ENCODE assay signal across 11 cellular contexts in genomic region chr6:144248470-144249301, GRCh38. TPM values are rescaled to one million over a fixed set of nuclear protein-coding genes. Genes with fewer than 3 reads are reported as not detected.
DNase-seq lines count a peak whose midpoint lies in the region; FAIRE-seq and TF ChIP-seq lines count a peak whose summit lies in the region.
"Had no signal": no experiment of that assay in that cellular context is flagged by ENCODE, and none has a peak within 500 bp of the region (broad histone marks: within the 10 kb centered on the region; RNA-seq: fewer than 3 reads in every experiment).

No MANE protein-coding gene starts in this region.

- POLR2A ChIA-PET in Caco-2 (lab: Charles Lee), result no interaction called here

- no peak overlapping the region for H3K18ac ChIP-seq in mesenchymal stem cell (ENCODE audit: low read depth in 1 of 2, low read length in 2 of 2)

- intact Hi-C loops in activated T-helper 2 cell treated with anti-CD3 and anti-CD28 coated beads, Interferon-gamma antibody, Interleukin-2, Interleukin-4, amounts not matched to agents 10 μg/mL and 5 μg/mL and 100 μg/mL, durations not matched to agents 14 hours and 24 hours and 36 hours (cut with micrococcal nuclease), result loop anchor here (5.0 kb wide), 1 partner anchor 34 kb away; no protein-coding TSS in a partner anchor
- intact Hi-C loops in Caco-2 (cut with micrococcal nuclease; ENCODE audit: unreplicated experiment), result no loop called here

- no peak overlapping the region for H2AK5ac ChIP-seq in mesenchymal stem cell (ENCODE audit: low read length, severe bottlenecking)

- H4K8ac ChIP-seq in mesenchymal stem cell (ENCODE audit: low read length), result no peak overlapping the region

- H3K4ac ChIP-seq in mesenchymal stem cell (ENCODE audit: low read depth in 1 of 2, low read length in 2 of 2), result no peak overlapping the region

- H3K27me3 ChIP-seq in mesenchymal stem cell (ENCODE audit: control insufficient read depth in 1 of 2, insufficient read depth in 1 of 2, low read length in 2 of 2) (no peaks in the 10 kb centered on the region), Caco-2 (replicated peaks; ENCODE audit: control insufficient read depth, insufficient read depth, low read length) (no peaks in the 10 kb centered on the region)
- H3K27me3 ChIP-seq: gastrocnemius medialis had no signal

- no peak overlapping the region for H4K91ac ChIP-seq in mesenchymal stem cell (ENCODE audit: low read length)

- H2BK12ac ChIP-seq in mesenchymal stem cell (ENCODE audit: low read length in 2 of 2), result no peak overlapping the region

- TF ChIP-seq CTCF in AG09309 (IDR thresholded peaks at IDR 0.05; ENCODE audit: control insufficient read depth, insufficient read depth, low read depth, low read length, missing control alignments) (no peak), Caco-2 (IDR thresholded peaks at IDR 0.05; ENCODE audit: insufficient read depth in 1 of 2, low read depth in 1 of 2, low read length in 1 of 2, severe bottlenecking in 1 of 2, unreplicated experiment in 1 of 2) (no peak)

- H3K23ac ChIP-seq in mesenchymal stem cell (ENCODE audit: low read length in 2 of 2), result no peak overlapping the region

- H3K9me3 ChIP-seq in mesenchymal stem cell (ENCODE audit: control insufficient read depth, low read length) (peaks cover 10% of the 10 kb centered on the region), Caco-2 (no peaks in the 10 kb centered on the region)

- H3K4me1 ChIP-seq in mesenchymal stem cell (ENCODE audit: control insufficient read depth, insufficient read depth, low read depth, low read length) (no peaks in the 10 kb centered on the region), Caco-2 (peaks cover 27% of the 10 kb centered on the region)
- H3K4me1 ChIP-seq: gastrocnemius medialis had no signal

- FAIRE-seq in H54 (lab: Jason Lieb, UNC), result no peak

- no peak overlapping the region for H2BK5ac ChIP-seq in mesenchymal stem cell (ENCODE audit: low read depth, low read length, poor library complexity, severe bottlenecking)

- no peak for TF ChIP-seq POLR2A in H54 (IDR thresholded peaks at IDR 0.05; ENCODE audit: low read depth, low read length)

- CTCF ChIA-PET in Caco-2 (lab: Charles Lee), result no interaction called here

- no peaks in the 10 kb centered on the region for H3K36me3 ChIP-seq in mesenchymal stem cell (ENCODE audit: control insufficient read depth in 1 of 2, insufficient read depth in 2 of 2, low read depth in 1 of 2, low read length in 2 of 2)
- no peaks in the 10 kb centered on the region for H3K36me3 ChIP-seq in Caco-2 (ENCODE audit: control insufficient read depth, insufficient read depth, low read length)
- H3K36me3 ChIP-seq: gastrocnemius medialis had no signal

- H3K4me1 Mint-ChIP-seq in activated T-helper 2 cell treated with anti-CD3 and anti-CD28 coated beads, Interferon-gamma antibody, Interleukin-2, Interleukin-4, amounts not matched to agents 10 μg/mL and 5 μg/mL and 100 μg/mL, durations not matched to agents 14 hours and 24 hours and 36 hours (ENCODE audit: low read depth), result peaks cover 19% of the 10 kb centered on the region
- peaks cover 12% of the 10 kb centered on the region for H3K4me1 Mint-ChIP-seq in Caco-2 (ENCODE audit: low read depth, unreplicated experiment)

- H3K4me3 Mint-ChIP-seq in activated T-helper 2 cell treated with anti-CD3 and anti-CD28 coated beads, Interferon-gamma antibody, Interleukin-2, Interleukin-4, amounts not matched to agents 10 μg/mL and 5 μg/mL and 100 μg/mL, durations not matched to agents 14 hours and 24 hours and 36 hours (ENCODE audit: low read depth), result no peak overlapping the region
- no peak overlapping the region for H3K4me3 Mint-ChIP-seq in Caco-2 (ENCODE audit: unreplicated experiment)

- H3K27ac ChIP-seq in mesenchymal stem cell (ENCODE audit: low read length, poor library complexity, severe bottlenecking), result no peak overlapping the region

- H3K79me1 ChIP-seq in mesenchymal stem cell (replicated peaks; ENCODE audit: low read length, poor library complexity, severe bottlenecking), result no peaks in the 10 kb centered on the region

- H2AFZ ChIP-seq in mesenchymal stem cell (ENCODE audit: low read depth, low read length), result no peak overlapping the region

- peak overlapping the region; percentile 90 for H3K9ac ChIP-seq in mesenchymal stem cell (ENCODE audit: low read length)

- H3K27me3 Mint-ChIP-seq in activated T-helper 2 cell treated with anti-CD3 and anti-CD28 coated beads, Interferon-gamma antibody, Interleukin-2, Interleukin-4, amounts not matched to agents 10 μg/mL and 5 μg/mL and 100 μg/mL, durations not matched to agents 14 hours and 24 hours and 36 hours (ENCODE audit: low read depth), result peaks cover 12% of the 10 kb centered on the region
- no peaks in the 10 kb centered on the region for H3K27me3 Mint-ChIP-seq in Caco-2 (ENCODE audit: insufficient read depth, unreplicated experiment)

- no TSS peak for BruUV-seq in Caco-2 (replicated peaks; lab: Mats Ljungman, UMichigan)

- WGBS in mesenchymal stem cell, result 43% methylated on average over 3 of the region's 3 CpGs

- no peak overlapping the region for H2BK120ac ChIP-seq in mesenchymal stem cell (ENCODE audit: low read depth, low read length)

- no peak overlapping the region for H3K4me2 ChIP-seq in mesenchymal stem cell (ENCODE audit: low read length, poor library complexity, severe bottlenecking)

- no peak overlapping the region for H3K14ac ChIP-seq in mesenchymal stem cell (ENCODE audit: low read length in 2 of 2)

- DNase-seq in AG09309 (ENCODE audit: low read depth) (peak; percentile 84), HCEC 1CT (peak; percentile 76), mesenchymal stem cell (peak; percentile 89), Caco-2 (no peak), NCI-H1092 (lab: John Stamatoyannopoulos, UW) (no peak), H54 (ENCODE audit: insufficient read length, low spot score) (no peak)
- DNase-seq in activated T-helper 2 cell treated with anti-CD3 and anti-CD28 coated beads, Interferon-gamma antibody, Interleukin-2, Interleukin-4, amounts not matched to agents 10 μg/mL and 5 μg/mL and 100 μg/mL, durations not matched to agents 14 hours and 24 hours and 36 hours (ENCODE audit: low spot score), result no peak
- DNase-seq in effector CD8-positive, alpha-beta T cell (lab: John Stamatoyannopoulos, UW), result no peak
- DNase-seq: gastrocnemius medialis, NCI-H187 treated with DMSO at 0.1 percent for 48 hours, SW 1271 had no signal

- H3K4me3 ChIP-seq in AG09309 (ENCODE audit: control insufficient read depth, low read depth, low read length) (no peak overlapping the region), mesenchymal stem cell (ENCODE audit: insufficient read depth in 1 of 2, low read depth in 1 of 2, low read length in 2 of 2) (peak overlapping the region in 1 of 2 experiments; percentile 40), Caco-2 (ENCODE audit: low read depth, low read length) (no peak overlapping the region)
- H3K4me3 ChIP-seq: gastrocnemius medialis had no signal

- H3K27ac Mint-ChIP-seq in activated T-helper 2 cell treated with anti-CD3 and anti-CD28 coated beads, Interferon-gamma antibody, Interleukin-2, Interleukin-4, amounts not matched to agents 10 μg/mL and 5 μg/mL and 100 μg/mL, durations not matched to agents 14 hours and 24 hours and 36 hours, result peak overlapping the region; percentile 9
- H3K27ac Mint-ChIP-seq in Caco-2 (ENCODE audit: unreplicated experiment), result no peak overlapping the region

- peaks cover 8% of the 10 kb centered on the region for H3K9me3 Mint-ChIP-seq in activated T-helper 2 cell treated with anti-CD3 and anti-CD28 coated beads, Interferon-gamma antibody, Interleukin-2, Interleukin-4, amounts not matched to agents 10 μg/mL and 5 μg/mL and 100 μg/mL, durations not matched to agents 14 hours and 24 hours and 36 hours
- peaks cover 26% of the 10 kb centered on the region for H3K9me3 Mint-ChIP-seq in Caco-2 (ENCODE audit: unreplicated experiment)

- no peak overlapping the region for H2BK15ac ChIP-seq in mesenchymal stem cell (ENCODE audit: low read depth, poor library complexity, severe bottlenecking)

- no peaks in the 10 kb centered on the region for H3K36me3 Mint-ChIP-seq in activated T-helper 2 cell treated with anti-CD3 and anti-CD28 coated beads, Interferon-gamma antibody, Interleukin-2, Interleukin-4, amounts not matched to agents 10 μg/mL and 5 μg/mL and 100 μg/mL, durations not matched to agents 14 hours and 24 hours and 36 hours (ENCODE audit: low read depth)
- H3K36me3 Mint-ChIP-seq in Caco-2 (ENCODE audit: insufficient read depth, unreplicated experiment), result no peaks in the 10 kb centered on the region

RNA-seq across cellular contexts. Expression of gene UTRN, which starts 36.4 kb away (rescaled TPM):
- 48.6 and 54.6 TPM in 2 replicates for total RNA-seq in activated T-helper 2 cell treated with anti-CD3 and anti-CD28 coated beads, Interferon-gamma antibody, Interleukin-2, Interleukin-4, amounts not matched to agents 10 μg/mL and 5 μg/mL and 100 μg/mL, durations not matched to agents 14 hours and 24 hours and 36 hours
- polyA plus RNA-seq in mesenchymal stem cell (2013, experiment 1 of 2), result 14.5 TPM
- polyA plus RNA-seq in mesenchymal stem cell (2013, experiment 2 of 2), result 12.9 TPM
- total RNA-seq in Caco-2 (2022), result 216 and 233 TPM in 2 replicates

Comparison
In these comparisons a context has a peak if more than half of its experiments do, and no peak if none do; other contexts are left out.
1. DNase-seq: peak in AG09309 (single experiment), HCEC 1CT (single experiment) and mesenchymal stem cell (single experiment); none in activated T-helper 2 cell treated with anti-CD3 and anti-CD28 coated beads, Interferon-gamma antibody, Interleukin-2, Interleukin-4, amounts not matched to agents 10 μg/mL and 5 μg/mL and 100 μg/mL, durations not matched to agents 14 hours and 24 hours and 36 hours (single experiment), effector CD8-positive, alpha-beta T cell (single experiment), Caco-2 (0 of 2), NCI-H1092 (single experiment) and H54 (single experiment).